11 cellular contexts compared by ENCODE assay signal in the genomic region with DNA sequence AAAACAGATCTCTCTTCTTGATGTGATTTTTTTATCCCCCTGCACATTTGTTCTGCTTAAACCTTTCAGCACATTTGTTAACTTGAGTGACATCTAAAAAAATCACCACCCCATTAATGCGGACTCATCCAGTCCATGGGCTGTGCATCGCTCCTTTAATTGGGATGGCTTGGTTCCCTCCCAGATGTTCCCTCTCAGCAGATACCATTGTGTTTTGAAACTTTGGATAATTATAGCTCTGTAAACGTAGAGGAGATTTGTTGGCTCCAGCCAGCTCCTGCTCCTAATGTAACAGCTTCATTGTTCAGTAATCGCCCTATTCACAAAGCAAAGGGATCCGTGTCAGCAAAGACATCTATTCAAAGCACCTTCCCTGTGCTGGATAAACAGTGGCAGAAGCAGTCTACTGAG.
A peak's percentile ranks its signal among the peaks of the same experiment; 100 is the strongest.
DNase-seq lines count a peak whose midpoint lies in the region; ATAC-seq and TF ChIP-seq lines count a peak whose summit lies in the region.
"Had no signal": no experiment of that assay in that cellular context is flagged by ENCODE, and none has a peak within 500 bp of the region (broad histone marks: within the 10 kb centered on the region; RNA-seq: fewer than 3 reads in every experiment).

No MANE protein-coding gene starts in this region.

- H3K9me3 ChIP-seq in esophagus muscularis mucosa (no peaks in the 10 kb centered on the region), neural cell (ENCODE audit: low read length) (no peaks in the 10 kb centered on the region)

- DNase-seq in Ammon's horn (ENCODE audit: low spot score) = peak; percentile 47
- DNase-seq in NCI-H2029 treated with DMSO at 0.1 percent for 48 hours (lab: John Stamatoyannopoulos, UW) = peak; percentile 74
- DNase-seq in esophagus muscularis mucosa (ENCODE audit: extremely low spot score) = no peak
- no peak for DNase-seq in activated T-cell treated with anti-CD3 and anti-CD28 coated beads, Interleukin-2, amount 50 U/mL, for 1 hour
- no peak for DNase-seq in OCI-M1 (lab: John Stamatoyannopoulos, UW)
- DNase-seq: activated effector memory CD4-positive, alpha-beta T cell treated with anti-CD3 and anti-CD28 coated beads, Interleukin-2, amount 50 U/mL, for 16 hours; stimulated activated naive CD4-positive, alpha-beta T cell had no signal

- intact Hi-C loops in esophagus muscularis mucosa (cut with DNase I) = loop anchor here (10.0 kb wide), 1 partner anchor 203 kb away; no protein-coding TSS in a partner anchor

- H3K4me3 ChIP-seq in esophagus muscularis mucosa = peak overlapping the region; percentile 16 to 31 (median 27)
- H3K4me3 ChIP-seq in neural cell (ENCODE audit: low read length) = peak overlapping the region; percentile 8

- H3K27me3 ChIP-seq in esophagus muscularis mucosa (no peaks in the 10 kb centered on the region), neural cell (ENCODE audit: insufficient read depth, low read depth, low read length) (peaks cover 32% of the 10 kb centered on the region)

- H3K36me3 ChIP-seq in esophagus muscularis mucosa (no peaks in the 10 kb centered on the region), neural cell (ENCODE audit: insufficient read depth, low read length) (no peaks in the 10 kb centered on the region)

- peak overlapping the region; percentile 46 for H3K4me2 ChIP-seq in neural cell (ENCODE audit: low read length)

- peaks cover 31 to 36% (median 34%) of the 10 kb centered on the region in 4 donors for H3K4me1 ChIP-seq in esophagus muscularis mucosa

- no peaks in the 10 kb centered on the region for H3K9me2 ChIP-seq in neural cell (ENCODE audit: insufficient read depth, low read length)

- H3K27ac ChIP-seq in esophagus muscularis mucosa (replicated peaks in 1 of 4) = peak overlapping the region; percentile 83 to 86 (median 84)
- no peak overlapping the region for H3K27ac ChIP-seq in neural cell (ENCODE audit: low read length)
- H3K27ac ChIP-seq: C4-2B had no signal

- TF ChIP-seq EP300 in esophagus muscularis mucosa (IDR thresholded peaks at IDR 0.05) = peak; percentile 9
- TF ChIP-seq EP300 in neural cell (conservative IDR thresholded peaks at IDR 0.05; ENCODE audit: poor library complexity, severe bottlenecking) = peak; percentile 46

- ATAC-seq in HG03045 (IDR thresholded peaks at IDR 0.05; ENCODE audit: unreplicated experiment) = no peak
- no peak for ATAC-seq in GM18505 (IDR thresholded peaks at IDR 0.05; ENCODE audit: unreplicated experiment)

- no peaks in the 10 kb centered on the region for H3K79me2 ChIP-seq in neural cell (replicated peaks; ENCODE audit: insufficient read depth, low read length)

- H4K20me1 ChIP-seq in neural cell (ENCODE audit: insufficient read depth) = no peaks in the 10 kb centered on the region

- peak; percentile 20 for TF ChIP-seq RAD21 in neural cell (conservative IDR thresholded peaks at IDR 0.05)

- no peak for TF ChIP-seq POLR2A in esophagus muscularis mucosa (IDR thresholded peaks at IDR 0.05; ENCODE audit: low read depth)
- TF ChIP-seq POLR2A in GM18505 (IDR thresholded peaks at IDR 0.05; ENCODE audit: borderline replicate concordance, extremely low read depth, insufficient read depth, insufficient read length) = no peak

- H2AFZ ChIP-seq in neural cell (ENCODE audit: low read depth, low read length) = no peak overlapping the region

- WGBS in esophagus muscularis mucosa = 30% methylated on average over 4 of the region's 5 CpGs

- no peak overlapping the region for H3K9ac ChIP-seq in neural cell (ENCODE audit: low read length)

- H3F3A ChIP-seq in neural cell (ENCODE audit: insufficient read depth, low read length, poor library complexity, severe bottlenecking) = no peaks in the 10 kb centered on the region

- no peak for TF ChIP-seq CTCF in esophagus muscularis mucosa (IDR thresholded peaks at IDR 0.05)
- TF ChIP-seq CTCF in neural cell (IDR thresholded peaks at IDR 0.05; ENCODE audit: poor library complexity, severe bottlenecking) = no peak

TF ChIP-seq in neural cell, 6 proteins besides CTCF, POLR2A, EP300 and RAD21:
- no peak for TF ChIP-seq EZH2 (IDR thresholded peaks at IDR 0.05; ENCODE audit: borderline replicate concordance, insufficient read depth, low read length, poor library complexity, severe bottlenecking)
- no peak for TF ChIP-seq MXI1 (conservative IDR thresholded peaks at IDR 0.05; ENCODE audit: poor library complexity, severe bottlenecking)
- peak; percentile 22 for TF ChIP-seq SMC3 (conservative IDR thresholded peaks at IDR 0.05; ENCODE audit: poor library complexity)
- peak; percentile 82 for TF ChIP-seq POLR2AphosphoS5 (IDR thresholded peaks at IDR 0.05)
- TF ChIP-seq, protein P1, sequence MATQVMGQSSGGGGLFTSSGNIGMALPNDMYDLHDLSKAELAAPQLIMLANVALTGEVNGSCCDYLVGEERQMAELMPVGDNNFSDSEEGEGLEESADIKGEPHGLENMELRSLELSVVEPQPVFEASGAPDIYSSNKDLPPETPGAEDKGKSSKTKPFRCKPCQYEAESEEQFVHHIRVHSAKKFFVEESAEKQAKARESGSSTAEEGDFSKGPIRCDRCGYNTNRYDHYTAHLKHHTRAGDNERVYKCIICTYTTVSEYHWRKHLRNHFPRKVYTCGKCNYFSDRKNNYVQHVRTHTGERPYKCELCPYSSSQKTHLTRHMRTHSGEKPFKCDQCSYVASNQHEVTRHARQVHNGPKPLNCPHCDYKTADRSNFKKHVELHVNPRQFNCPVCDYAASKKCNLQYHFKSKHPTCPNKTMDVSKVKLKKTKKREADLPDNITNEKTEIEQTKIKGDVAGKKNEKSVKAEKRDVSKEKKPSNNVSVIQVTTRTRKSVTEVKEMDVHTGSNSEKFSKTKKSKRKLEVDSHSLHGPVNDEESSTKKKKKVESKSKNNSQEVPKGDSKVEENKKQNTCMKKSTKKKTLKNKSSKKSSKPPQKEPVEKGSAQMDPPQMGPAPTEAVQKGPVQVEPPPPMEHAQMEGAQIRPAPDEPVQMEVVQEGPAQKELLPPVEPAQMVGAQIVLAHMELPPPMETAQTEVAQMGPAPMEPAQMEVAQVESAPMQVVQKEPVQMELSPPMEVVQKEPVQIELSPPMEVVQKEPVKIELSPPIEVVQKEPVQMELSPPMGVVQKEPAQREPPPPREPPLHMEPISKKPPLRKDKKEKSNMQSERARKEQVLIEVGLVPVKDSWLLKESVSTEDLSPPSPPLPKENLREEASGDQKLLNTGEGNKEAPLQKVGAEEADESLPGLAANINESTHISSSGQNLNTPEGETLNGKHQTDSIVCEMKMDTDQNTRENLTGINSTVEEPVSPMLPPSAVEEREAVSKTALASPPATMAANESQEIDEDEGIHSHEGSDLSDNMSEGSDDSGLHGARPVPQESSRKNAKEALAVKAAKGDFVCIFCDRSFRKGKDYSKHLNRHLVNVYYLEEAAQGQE (IDR thresholded peaks at IDR 0.05; ENCODE audit: borderline replicate concordance) = no peak
- no peak for TF ChIP-seq TAF1 (IDR thresholded peaks at IDR 0.05; ENCODE audit: low read depth)

Comparison
In these comparisons a context has a peak if more than half of its experiments do, and no peak if none do; other contexts are left out.
1. DNase-seq: peak in Ammon's horn (single experiment) and NCI-H2029 treated with DMSO at 0.1 percent for 48 hours (single experiment); none in esophagus muscularis mucosa (single experiment), activated T-cell treated with anti-CD3 and anti-CD28 coated beads, Interleukin-2, amount 50 U/mL, for 1 hour (single experiment) and OCI-M1 (single experiment).